ENCODE assay signal across 8 cellular contexts in the genomic region with DNA sequence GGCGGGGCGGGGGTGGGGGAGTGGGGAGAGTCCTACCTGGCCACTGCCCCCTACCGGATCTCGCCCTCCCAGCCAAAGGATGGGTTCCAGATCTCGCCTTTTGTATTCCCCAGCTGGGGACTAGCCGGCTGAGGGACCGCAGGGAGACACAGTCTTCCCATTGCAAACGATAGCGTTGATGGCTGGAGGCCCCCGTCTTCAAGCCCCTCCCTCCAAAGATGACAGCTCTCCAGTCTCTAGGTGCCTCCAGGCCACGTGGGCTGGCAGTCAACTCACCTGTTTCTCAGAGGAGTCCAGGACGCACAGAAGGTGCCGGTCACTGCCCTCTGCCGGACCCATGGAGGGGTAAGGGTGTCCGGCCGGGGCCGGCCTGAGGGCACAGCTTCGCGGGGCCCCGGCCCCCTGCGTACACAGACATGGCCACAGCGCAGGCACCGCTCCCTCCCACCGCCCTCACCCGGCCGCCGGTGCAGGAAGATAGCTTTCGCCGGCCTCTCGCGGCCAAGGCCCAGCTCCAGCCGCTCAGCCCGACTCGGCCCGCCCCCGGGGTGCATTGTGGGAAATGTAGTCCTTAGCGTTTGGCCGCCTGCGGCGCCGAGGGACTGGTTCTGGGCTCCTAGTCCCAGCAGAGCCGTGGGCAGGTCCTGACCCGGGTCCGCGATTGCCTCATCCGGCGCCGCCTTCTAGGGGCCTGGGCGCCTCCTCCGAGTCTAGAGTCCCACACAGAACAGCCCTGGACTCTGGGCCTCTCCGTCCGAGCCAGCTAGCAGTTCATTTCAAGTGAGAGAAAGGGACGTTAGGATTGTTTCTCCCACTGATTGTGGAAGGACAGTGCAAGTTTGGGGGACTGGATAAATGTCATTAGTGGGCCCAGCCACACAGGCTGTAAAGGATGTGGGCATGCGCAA. TPM values are rescaled to one million over a fixed set of nuclear protein-coding genes. Genes with fewer than 3 reads are reported as not detected.
A peak's percentile ranks its signal among the peaks of the same experiment; 100 is the strongest.
DNase-seq lines count a peak whose midpoint lies in the region; ATAC-seq and TF ChIP-seq lines count a peak whose summit lies in the region.

A gene with protein sequence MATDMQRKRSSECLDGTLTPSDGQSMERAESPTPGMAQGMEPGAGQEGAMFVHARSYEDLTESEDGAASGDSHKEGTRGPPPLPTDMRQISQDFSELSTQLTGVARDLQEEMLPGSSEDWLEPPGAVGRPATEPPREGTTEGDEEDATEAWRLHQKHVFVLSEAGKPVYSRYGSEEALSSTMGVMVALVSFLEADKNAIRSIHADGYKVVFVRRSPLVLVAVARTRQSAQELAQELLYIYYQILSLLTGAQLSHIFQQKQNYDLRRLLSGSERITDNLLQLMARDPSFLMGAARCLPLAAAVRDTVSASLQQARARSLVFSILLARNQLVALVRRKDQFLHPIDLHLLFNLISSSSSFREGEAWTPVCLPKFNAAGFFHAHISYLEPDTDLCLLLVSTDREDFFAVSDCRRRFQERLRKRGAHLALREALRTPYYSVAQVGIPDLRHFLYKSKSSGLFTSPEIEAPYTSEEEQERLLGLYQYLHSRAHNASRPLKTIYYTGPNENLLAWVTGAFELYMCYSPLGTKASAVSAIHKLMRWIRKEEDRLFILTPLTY (minus strand): TSS at position 479 of the 908 bp plus-strand sequence. CDS start 16,465 bp downstream, outside the sequence.

- no peak for DNase-seq in AG04449 (ENCODE audit: low read depth, low spot score)
- DNase-seq in NCI-H2196 (lab: John Stamatoyannopoulos, UW; ENCODE audit: unreplicated experiment): peak; percentile 73
- DNase-seq in WERI-Rb-1: peak; percentile 95
- peak; percentile 89 for DNase-seq in mammary epithelial cell
- peak; percentile 90 for DNase-seq in iPS-NIHi11 (ENCODE audit: low spot score)
- DNase-seq in smooth muscle cell (lab: John Stamatoyannopoulos, UW; ENCODE audit: unreplicated experiment): peak; percentile 88

- CTCF ChIA-PET in AG04449 (lab: Yijun Ruan, JAX): interaction anchor here (0.7 to 3.0 kb wide), 13 partner anchors 10 to 229 kb away, joined by 3 to 22 read pairs (median 4); partner anchors contain the start of genes INKA1 and RBM6
- CTCF ChIA-PET in mammary epithelial cell (lab: Charles Lee; ENCODE audit: low non-redundant PET): interaction anchor here (0.6 to 0.7 kb wide), 2 partner anchors 90 to 227 kb away, joined by 3 to 4 read pairs; no protein-coding TSS in a partner anchor

- in situ Hi-C loops in mammary epithelial cell (cut with MboI; ENCODE audit: low sequenced_read_pairs in 2 of 2): no loop called here

- H3K4me1 ChIP-seq in mammary epithelial cell (ENCODE audit: insufficient read depth, low read length) (peaks cover 25% of the 10 kb centered on the region), smooth muscle cell (ENCODE audit: low read depth) (peaks cover 14% of the 10 kb centered on the region)

- peak; percentile 52 for TF ChIP-seq POLR2A in GM18526 (IDR thresholded peaks at IDR 0.05; ENCODE audit: extremely low read depth, insufficient read length)

- H3K27me3 ChIP-seq in WERI-Rb-1 (ENCODE audit: insufficient read depth, low read depth, severe bottlenecking) (no peaks in the 10 kb centered on the region), mammary epithelial cell (ENCODE audit: insufficient read depth, low read length) (no peaks in the 10 kb centered on the region), smooth muscle cell (ENCODE audit: low read depth) (no peaks in the 10 kb centered on the region)

- intact Hi-C loops in mammary epithelial cell (cut with micrococcal nuclease): loop anchor here (1.0 to 2.0 kb wide), 5 partner anchors 10 to 161 kb away; no protein-coding TSS in a partner anchor

- TF ChIP-seq CTCF in AG04449 (IDR thresholded peaks at IDR 0.05; ENCODE audit: insufficient read depth, low read length, missing control alignments) (peak; percentile 25), WERI-Rb-1 (IDR thresholded peaks at IDR 0.05; ENCODE audit: low read depth, low read length) (peak; percentile 43; the same call in 1 of the 2 replicates), mammary epithelial cell (conservative IDR thresholded peaks at IDR 0.05 in 1 of 2, IDR thresholded peaks at IDR 0.05 in 1 of 2; ENCODE audit: extremely low read depth in 1 of 2, insufficient read depth in 1 of 2, low read depth in 1 of 2, low read length in 2 of 2) (peak in 1 of 2 donors; percentile 47), smooth muscle cell (IDR thresholded peaks at IDR 0.05; ENCODE audit: borderline replicate concordance, insufficient read depth, poor library complexity, severe bottlenecking) (peak; percentile 31)

- POLR2A ChIA-PET in AG04449 (lab: Yijun Ruan, JAX): interaction anchor here (0.6 to 4.7 kb wide), 6 partner anchors 11 to 335 kb away, joined by 3 to 42 read pairs (median 3); partner anchors contain the start of genes INKA1 and RBM6

- TSS peak; percentile 75 for BruUV-seq in mammary epithelial cell (replicated peaks; lab: Mats Ljungman, UMichigan)

- 3% methylated on average over 15 of the region's 54 CpGs for WGBS in mammary epithelial cell (ENCODE audit: low coverage, missing lambda C conversion rate)
- WGBS in smooth muscle cell (ENCODE audit: low lambda C conversion rate): 4% methylated on average over 42 of the region's 54 CpGs

- H3K36me3 ChIP-seq in WERI-Rb-1 (peaks cover 7% of the 10 kb centered on the region; the same call in 1 of the 2 replicates), mammary epithelial cell (ENCODE audit: insufficient read depth, low read length) (no peaks in the 10 kb centered on the region), smooth muscle cell (ENCODE audit: low read depth) (no peaks in the 10 kb centered on the region)

- H3K27ac ChIP-seq in WERI-Rb-1 (peak within 1 kb of the TSS; percentile 79), mammary epithelial cell (ENCODE audit: insufficient read depth, low read depth, low read length) (no peak within 1 kb of the TSS), smooth muscle cell (ENCODE audit: low read depth) (peak within 1 kb of the TSS; percentile 54)

- no peaks in the 10 kb centered on the region for H3F3A ChIP-seq in smooth muscle cell (ENCODE audit: low read depth)

- dilution Hi-C loops in mammary epithelial cell (cut with HindIII; ENCODE audit: low sequenced_read_pairs): loop anchor here (5.0 kb wide), 1 partner anchor 72 kb away; the partner anchor contains the start of gene TRAIP

- H3K9ac ChIP-seq in mammary epithelial cell (ENCODE audit: insufficient read depth, low read length): peak within 1 kb of the TSS; percentile 18
- peak within 1 kb of the TSS; percentile 34 for H3K9ac ChIP-seq in smooth muscle cell (ENCODE audit: low read depth)

- H3K9me3 ChIP-seq in WERI-Rb-1 (ENCODE audit: severe bottlenecking) (no peaks in the 10 kb centered on the region), mammary epithelial cell (replicated peaks; ENCODE audit: insufficient read depth, low read length) (no peaks in the 10 kb centered on the region), smooth muscle cell (replicated peaks; ENCODE audit: low read depth) (no peaks in the 10 kb centered on the region)

- H2AFZ ChIP-seq in mammary epithelial cell (ENCODE audit: low read depth, low read length) (peak within 1 kb of the TSS; percentile 98), smooth muscle cell (ENCODE audit: low read depth) (peak within 1 kb of the TSS; percentile 95)

- H3K4me2 ChIP-seq in mammary epithelial cell (ENCODE audit: insufficient read depth, low read depth, low read length): peak within 1 kb of the TSS; percentile 94
- H3K4me2 ChIP-seq in smooth muscle cell: peak within 1 kb of the TSS; percentile 89

- H3K4me3 ChIP-seq in AG04449 (ENCODE audit: low read depth, low read length) (peak within 1 kb of the TSS; percentile 86), WERI-Rb-1 (ENCODE audit: low read depth, low read length) (peak within 1 kb of the TSS; percentile 87), mammary epithelial cell (replicated peaks in 1 of 3; ENCODE audit: insufficient read depth in 1 of 3, low read depth in 2 of 3, low read length in 3 of 3) (peak within 1 kb of the TSS; percentile 65 to 72 (median 66)), smooth muscle cell (peak within 1 kb of the TSS; percentile 72)

- peak; percentile 86 for ATAC-seq in HG03064 (IDR thresholded peaks at IDR 0.05; ENCODE audit: low read depth, unreplicated experiment)

- no peaks in the 10 kb centered on the region for H4K20me1 ChIP-seq in mammary epithelial cell (ENCODE audit: insufficient read depth, low read length)
- no peaks in the 10 kb centered on the region for H4K20me1 ChIP-seq in smooth muscle cell (ENCODE audit: low read depth)

- peaks cover 22% of the 10 kb centered on the region for H3K79me2 ChIP-seq in mammary epithelial cell (ENCODE audit: insufficient read depth, low read length)
- no peaks in the 10 kb centered on the region for H3K79me2 ChIP-seq in smooth muscle cell (ENCODE audit: low read depth)

RNA-seq across cellular contexts. Expression of the gene that starts here (rescaled TPM):
- total RNA-seq in mammary epithelial cell (10 to 100 TPM; 11.5 to 15.9 TPM), smooth muscle cell (4.1 and 9.0 TPM in 2 replicates)
- polyA plus RNA-seq in mammary epithelial cell (17.6 TPM), smooth muscle cell (8.3 and 9.8 TPM in 2 replicates)
- polyA minus RNA-seq in mammary epithelial cell: 11.0 TPM
